32 cellular contexts compared by ENCODE assay signal in the genomic region with DNA sequence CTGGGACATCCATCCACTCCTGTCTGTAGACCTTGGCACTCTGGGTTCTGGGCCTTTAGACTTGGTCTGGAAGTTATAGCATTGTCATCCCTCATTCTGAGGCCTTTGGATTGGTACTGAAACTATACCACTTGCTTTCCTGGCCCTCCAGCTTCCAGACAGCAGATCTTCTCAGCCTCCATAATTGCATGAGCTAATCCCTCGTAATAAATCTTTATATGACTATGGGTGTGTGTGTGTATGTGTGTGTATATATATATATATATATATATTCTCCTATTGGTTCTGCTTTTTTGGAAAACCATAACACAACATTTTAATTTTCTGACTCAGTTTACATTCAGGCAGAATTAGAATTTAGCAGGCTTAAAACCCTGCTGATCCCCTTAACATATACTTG.
"Had no signal": no experiment of that assay in that cellular context is flagged by ENCODE, and none has a peak within 500 bp of the region (broad histone marks: within the 10 kb centered on the region; RNA-seq: fewer than 3 reads in every experiment).

No MANE protein-coding gene starts in this region.

- H3K4me3 ChIP-seq: adrenal gland, ascending aorta, body of pancreas, breast epithelium, cardiac muscle cell had no signal

- H3K27ac ChIP-seq: adrenal gland, ascending aorta, body of pancreas, brain microvascular endothelial cell, breast epithelium, cardiac muscle cell had no signal

- H3K4me1 ChIP-seq: adrenal gland, ascending aorta, body of pancreas, breast epithelium had no signal

- H3K9me3 ChIP-seq: adrenal gland, ascending aorta, body of pancreas, breast epithelium had no signal

- H3K36me3 ChIP-seq: adrenal gland, ascending aorta, brain microvascular endothelial cell, breast epithelium, cardiac muscle cell had no signal

- ATAC-seq: activated naive CD4-positive, alpha-beta T cell treated with anti-CD3 and anti-CD28 coated beads, Interleukin-2, amount 50 U/mL, for 72 hours; activated naive CD8-positive, alpha-beta T cell treated with anti-CD3 and anti-CD28 coated beads, Interleukin-2, amount 50 U/mL, for 24 hours; activated T-cell treated with anti-CD3 and anti-CD28 coated beads, Interleukin-2, amount 50 U/mL, for 4 hours; activated T-cell treated with anti-CD3 and anti-CD28 coated beads, Interleukin-2, amount 50 U/mL, for 72 hours; activated T-helper 17 cell treated with anti-CD3 and anti-CD28 coated beads, Interleukin-2, amount 50 U/mL, for 72 hours; body of pancreas had no signal

- DNase-seq: activated effector memory CD4-positive, alpha-beta T cell treated with anti-CD3 and anti-CD28 coated beads, Interleukin-2, amount 50 U/mL, for 16 hours; activated effector memory CD4-positive, alpha-beta T cell treated with Interleukin-2 at 50 U/mL for 16 hours; activated gamma-delta T cell; activated gamma-delta T cell treated with Interleukin-2 at 50 U/mL for 16 hours; activated naive CD4-positive, alpha-beta T cell; activated naive CD4-positive, alpha-beta T cell treated with anti-CD3 and anti-CD28 coated beads for 36 hours; activated naive CD4-positive, alpha-beta T cell treated with anti-CD3 and anti-CD28 coated beads, Interleukin-2, amount 10 ng/mL, durations not matched to agents 7 days and 5 days; activated naive CD4-positive, alpha-beta T cell treated with anti-CD3 and anti-CD28 coated beads, Interleukin-2, amount 50 U/mL, for 16 hours; activated naive CD4-positive, alpha-beta T cell treated with Interleukin-2 at 50 U/mL for 16 hours; activated naive CD8-positive, alpha-beta T cell treated with anti-CD3 and anti-CD28 coated beads for 36 hours; activated naive CD8-positive, alpha-beta T cell treated with anti-CD3 and anti-CD28 coated beads, Interleukin-2, amount 10 ng/mL, durations not matched to agents 7 days and 5 days; activated naive CD8-positive, alpha-beta T cell treated with anti-CD3 and anti-CD28 coated beads, Interleukin-2, amount 50 U/mL, for 24 hours; activated T-cell treated with anti-CD3 and anti-CD28 coated beads, Interleukin-2, amount 50 U/mL, for 1 hour; activated T-cell treated with anti-CD3 and anti-CD28 coated beads, Interleukin-2, amount 50 U/mL, for 24 hours; activated T-cell treated with anti-CD3 and anti-CD28 coated beads, Interleukin-2, amount 50 U/mL, for 4 hours; activated T-cell treated with anti-CD3 and anti-CD28 coated beads, Interleukin-2, amount 50 U/mL, for 48 hours; activated T-cell treated with anti-CD3 and anti-CD28 coated beads, Interleukin-2, amount 50 U/mL, for 72 hours; adrenal gland; amniotic stem cell; amygdala; anterior cingulate cortex; aorta; body of pancreas; brain microvascular endothelial cell; caudate nucleus; central memory CD4-positive, alpha-beta T cell; cerebellar nuclear complex had no signal

- H3K27me3 ChIP-seq: adrenal gland, ascending aorta, body of pancreas, brain microvascular endothelial cell, breast epithelium, cardiac muscle cell had no signal
